In the genomic region with DNA sequence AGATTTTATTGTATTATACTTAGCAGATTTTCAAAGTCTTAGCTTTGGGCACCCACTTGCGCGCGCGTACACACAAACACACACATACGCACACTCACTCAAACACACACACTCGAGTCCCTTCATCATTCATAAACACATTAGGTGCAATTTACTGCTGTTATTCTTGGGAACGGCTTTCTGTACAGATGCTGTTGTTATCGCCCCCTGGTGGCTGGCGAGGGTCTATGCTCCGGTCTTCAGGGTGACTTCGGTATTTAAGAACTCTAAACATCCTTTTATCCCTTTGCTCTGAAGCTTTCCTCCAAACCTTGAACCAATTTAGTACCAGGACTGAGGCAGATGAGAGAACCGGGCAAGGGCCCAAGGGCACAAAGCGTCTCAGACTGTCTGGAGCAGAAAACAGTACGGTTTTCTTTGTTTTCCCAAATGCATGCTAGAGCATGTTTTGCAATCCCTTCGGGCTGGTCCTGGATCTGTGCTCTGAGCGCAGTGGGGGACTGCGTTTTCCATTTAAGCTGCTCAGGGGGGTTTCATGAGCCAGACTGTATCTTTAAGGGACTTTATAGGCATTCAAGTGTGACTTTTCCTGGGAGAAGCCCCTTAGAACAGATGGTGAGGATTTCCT, we compare ENCODE assay signal across 1 cellular context.
TF ChIP-seq lines count a peak whose summit lies in the region.

No MANE protein-coding gene starts in this region.

TF ChIP-seq in K562, 482 proteins besides CTCF, POLR2A, EP300 and RAD21 (continued from another document):
- TF ChIP-seq, protein P1, sequence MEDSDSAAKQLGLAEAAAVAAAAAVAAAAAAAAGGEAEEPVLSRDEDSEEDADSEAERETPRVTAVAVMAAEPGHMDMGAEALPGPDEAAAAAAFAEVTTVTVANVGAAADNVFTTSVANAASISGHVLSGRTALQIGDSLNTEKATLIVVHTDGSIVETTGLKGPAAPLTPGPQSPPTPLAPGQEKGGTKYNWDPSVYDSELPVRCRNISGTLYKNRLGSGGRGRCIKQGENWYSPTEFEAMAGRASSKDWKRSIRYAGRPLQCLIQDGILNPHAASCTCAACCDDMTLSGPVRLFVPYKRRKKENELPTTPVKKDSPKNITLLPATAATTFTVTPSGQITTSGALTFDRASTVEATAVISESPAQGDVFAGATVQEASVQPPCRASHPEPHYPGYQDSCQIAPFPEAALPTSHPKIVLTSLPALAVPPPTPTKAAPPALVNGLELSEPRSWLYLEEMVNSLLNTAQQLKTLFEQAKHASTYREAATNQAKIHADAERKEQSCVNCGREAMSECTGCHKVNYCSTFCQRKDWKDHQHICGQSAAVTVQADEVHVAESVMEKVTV (CRISPR knock-in tag; IDR thresholded peaks at IDR 0.05), result peak; percentile 51; the same call in 1 of the 2 replicates
- TF ChIP-seq, protein P2, sequence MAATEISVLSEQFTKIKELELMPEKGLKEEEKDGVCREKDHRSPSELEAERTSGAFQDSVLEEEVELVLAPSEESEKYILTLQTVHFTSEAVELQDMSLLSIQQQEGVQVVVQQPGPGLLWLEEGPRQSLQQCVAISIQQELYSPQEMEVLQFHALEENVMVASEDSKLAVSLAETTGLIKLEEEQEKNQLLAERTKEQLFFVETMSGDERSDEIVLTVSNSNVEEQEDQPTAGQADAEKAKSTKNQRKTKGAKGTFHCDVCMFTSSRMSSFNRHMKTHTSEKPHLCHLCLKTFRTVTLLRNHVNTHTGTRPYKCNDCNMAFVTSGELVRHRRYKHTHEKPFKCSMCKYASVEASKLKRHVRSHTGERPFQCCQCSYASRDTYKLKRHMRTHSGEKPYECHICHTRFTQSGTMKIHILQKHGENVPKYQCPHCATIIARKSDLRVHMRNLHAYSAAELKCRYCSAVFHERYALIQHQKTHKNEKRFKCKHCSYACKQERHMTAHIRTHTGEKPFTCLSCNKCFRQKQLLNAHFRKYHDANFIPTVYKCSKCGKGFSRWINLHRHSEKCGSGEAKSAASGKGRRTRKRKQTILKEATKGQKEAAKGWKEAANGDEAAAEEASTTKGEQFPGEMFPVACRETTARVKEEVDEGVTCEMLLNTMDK (IDR thresholded peaks at IDR 0.05; ENCODE audit: borderline replicate concordance, insufficient read depth, low read depth, low read length, poor library complexity, severe bottlenecking), result peak; percentile 53
